ENCODE assay signal across 29 cellular contexts in the genomic region with DNA sequence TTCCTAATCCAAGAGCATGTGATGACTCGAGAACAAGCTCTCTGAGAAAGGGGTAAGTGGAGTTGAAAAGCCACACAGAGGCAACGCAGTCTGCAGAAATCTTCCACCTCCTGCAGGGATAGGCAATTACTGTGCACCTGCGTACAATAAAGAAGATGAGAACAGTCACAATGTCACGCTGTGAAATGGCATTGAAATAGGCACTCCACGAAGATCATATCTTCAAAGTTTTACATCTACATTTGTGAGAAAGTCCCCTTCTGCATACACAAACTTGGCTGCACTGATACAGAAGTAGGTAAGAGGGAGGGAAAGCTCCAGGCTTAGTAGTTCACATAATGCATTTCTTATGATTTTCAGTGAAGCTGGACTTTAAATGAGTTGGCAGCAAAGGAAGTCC. TPM values are rescaled to one million over a fixed set of nuclear protein-coding genes. Genes with fewer than 3 reads are reported as not detected.
A peak's percentile ranks its signal among the peaks of the same experiment; 100 is the strongest.
DNase-seq lines count a peak whose midpoint lies in the region; ATAC-seq lines count a peak whose summit lies in the region.
"Had no signal": no experiment of that assay in that cellular context is flagged by ENCODE, and none has a peak within 500 bp of the region (broad histone marks: within the 10 kb centered on the region; RNA-seq: fewer than 3 reads in every experiment).

No MANE protein-coding gene starts in this region.

- H3K9me3 Mint-ChIP-seq in naive thymus-derived CD4-positive, alpha-beta T cell: peaks cover 0 to 4% (median 0%) of the 10 kb centered on the region in 11 donors
- H3K9me3 Mint-ChIP-seq: CD8-positive, alpha-beta memory T cell; endodermal cell had no signal

- no peaks in the 10 kb centered on the region for H3K27me3 Mint-ChIP-seq in naive thymus-derived CD4-positive, alpha-beta T cell
- H3K27me3 Mint-ChIP-seq: activated T-cell treated with anti-CD3 and anti-CD28 coated beads, Interleukin-2, amount 50 U/mL, for 24 hours; CD8-positive, alpha-beta memory T cell had no signal

- no peak overlapping the region for H3K4me3 ChIP-seq in naive thymus-derived CD4-positive, alpha-beta T cell (ENCODE audit: low read length)
- H3K4me3 ChIP-seq: esophagus muscularis mucosa, GM23338, Peyer's patch, SJSA1, upper lobe of left lung had no signal

- H3K27ac ChIP-seq in naive thymus-derived CD4-positive, alpha-beta T cell (ENCODE audit: low read depth, low read length): no peak overlapping the region
- H3K27ac ChIP-seq: 22Rv1, esophagus muscularis mucosa, Peyer's patch, SJSA1, upper lobe of left lung had no signal

- intact Hi-C loops in naive thymus-derived CD4-positive, alpha-beta T cell (cut with micrococcal nuclease): no loop called here

- H3K36me3 ChIP-seq in naive thymus-derived CD4-positive, alpha-beta T cell (ENCODE audit: control insufficient read depth in 2 of 3, insufficient read depth in 3 of 3, low read length in 3 of 3): peaks cover 3 to 37% (median 17%) of the 10 kb centered on the region in 3 experiments

- H3K9me3 ChIP-seq in naive thymus-derived CD4-positive, alpha-beta T cell (ENCODE audit: control insufficient read depth in 2 of 3, low read length in 3 of 3): no peaks in the 10 kb centered on the region
- H3K9me3 ChIP-seq: esophagus muscularis mucosa, Peyer's patch, SJSA1, upper lobe of left lung had no signal

- H3K27me3 ChIP-seq in naive thymus-derived CD4-positive, alpha-beta T cell (ENCODE audit: control insufficient read depth in 2 of 2, insufficient read depth in 2 of 2, low read length in 2 of 2): no peaks in the 10 kb centered on the region
- H3K27me3 ChIP-seq: esophagus muscularis mucosa, Peyer's patch, SJSA1, upper lobe of left lung had no signal

- POLR2A ChIA-PET in naive thymus-derived CD4-positive, alpha-beta T cell (lab: Charles Lee): no interaction called here

- no peak for ATAC-seq in naive thymus-derived CD4-positive, alpha-beta T cell
- ATAC-seq in HG03439 (IDR thresholded peaks at IDR 0.05; ENCODE audit: unreplicated experiment) (no peak), GM21526 (IDR thresholded peaks at IDR 0.05; ENCODE audit: low FRiP score, unreplicated experiment) (no peak)
- ATAC-seq: GM23338, left lobe of liver had no signal

- CTCF ChIA-PET in naive thymus-derived CD4-positive, alpha-beta T cell (lab: Charles Lee): no interaction called here

- H3K4me1 ChIP-seq in naive thymus-derived CD4-positive, alpha-beta T cell (ENCODE audit: control insufficient read depth in 2 of 2, insufficient read depth in 2 of 2, low read length in 2 of 2): no peaks in the 10 kb centered on the region
- H3K4me1 ChIP-seq: esophagus muscularis mucosa, Peyer's patch had no signal

- H3K27ac Mint-ChIP-seq in naive thymus-derived CD4-positive, alpha-beta T cell: peak overlapping the region in 5 of 9 donors; percentile 4 to 39 (median 24)
- H3K27ac Mint-ChIP-seq: activated T-cell treated with anti-CD3 and anti-CD28 coated beads, Interleukin-2, amount 50 U/mL, for 24 hours; endodermal cell; GM23338; T-helper 1 cell treated with Interleukin-12 subunit alpha and Interleukin-12 subunit beta and Interleukin-4 antibody, amounts not matched to agents 30 μg/mL and 1 μg/mL, for 36 hours had no signal

- H3K36me3 Mint-ChIP-seq in naive thymus-derived CD4-positive, alpha-beta T cell: peaks cover 7 to 69% (median 56%) of the 10 kb centered on the region in 5 donors

- DNase-seq in NCI-H1436 (lab: John Stamatoyannopoulos, UW) (peak; percentile 1), NCI-H1436 treated with DMSO at 0.1 percent for 48 hours (lab: John Stamatoyannopoulos, UW) (no peak), NCI-H1105 (lab: John Stamatoyannopoulos, UW) (peak; percentile 9), NCI-H345 treated with DMSO at 0.1 percent for 48 hours (lab: John Stamatoyannopoulos, UW; ENCODE audit: unreplicated experiment) (peak; percentile 51), T-helper 9 cell (no peak)
- no peak for DNase-seq in naive thymus-derived CD4-positive, alpha-beta T cell
- DNase-seq: activated CD4-positive, alpha-beta T cell treated with anti-CD3 and anti-CD28 coated beads for 4 hours; activated T-cell treated with anti-CD3 and anti-CD28 coated beads, Interleukin-2, amount 50 U/mL, for 24 hours; AML-193; amygdala; CD8-positive, alpha-beta memory T cell; cortex of kidney; DMS153; endodermal cell; GDM1; Karpas-422; NCI-H446; Peyer's patch; small intestine; stimulated activated CD4-positive, alpha-beta T cell treated with anti-CD3 and anti-CD28 coated beads, Interleukin-1b, Interleukin-23, amount 100 ng/mL, for 48 hours; upper lobe of left lung had no signal

- peaks cover 4 to 35% (median 14%) of the 10 kb centered on the region in 7 donors for H3K4me1 Mint-ChIP-seq in naive thymus-derived CD4-positive, alpha-beta T cell

- H3K4me3 Mint-ChIP-seq in naive thymus-derived CD4-positive, alpha-beta T cell: no peak overlapping the region
- H3K4me3 Mint-ChIP-seq: activated T-cell treated with anti-CD3 and anti-CD28 coated beads, Interleukin-2, amount 50 U/mL, for 24 hours; CD8-positive, alpha-beta memory T cell; endodermal cell; GM23338; T-helper 1 cell treated with Interleukin-12 subunit alpha and Interleukin-12 subunit beta and Interleukin-4 antibody, amounts not matched to agents 30 μg/mL and 1 μg/mL, for 36 hours had no signal

RNA-seq across cellular contexts. Expression of a gene that starts 27.1 kb away (rescaled TPM):
- total RNA-seq in naive thymus-derived CD4-positive, alpha-beta T cell: 10 to 100 TPM; 48.5 to 57.8 (median 54.1) TPM
- 10 to 100 TPM; 21.7 to 23.0 TPM for polyA plus RNA-seq in naive thymus-derived CD4-positive, alpha-beta T cell

RNA-seq across cellular contexts. Expression of a gene that starts 43.7 kb away (rescaled TPM):
- 10 to 100 TPM in 1 of 5 experiments, 1 to 10 TPM in 1, under 1 TPM in 3; 0.70 to 11.9 (median 0.88) TPM for total RNA-seq in naive thymus-derived CD4-positive, alpha-beta T cell
- under 1 TPM; 0.51 to 0.63 TPM for polyA plus RNA-seq in naive thymus-derived CD4-positive, alpha-beta T cell

Comparison
In these comparisons a context has a peak if more than half of its experiments do, and no peak if none do; other contexts are left out.
1. DNase-seq: peak in NCI-H1436 (single experiment), NCI-H1105 (single experiment) and NCI-H345 treated with DMSO at 0.1 percent for 48 hours (single experiment); none in NCI-H1436 treated with DMSO at 0.1 percent for 48 hours (single experiment), naive thymus-derived CD4-positive, alpha-beta T cell (0 of 9) and T-helper 9 cell (single experiment).